ENCODE assay signal across 8 cellular contexts in the genomic region with DNA sequence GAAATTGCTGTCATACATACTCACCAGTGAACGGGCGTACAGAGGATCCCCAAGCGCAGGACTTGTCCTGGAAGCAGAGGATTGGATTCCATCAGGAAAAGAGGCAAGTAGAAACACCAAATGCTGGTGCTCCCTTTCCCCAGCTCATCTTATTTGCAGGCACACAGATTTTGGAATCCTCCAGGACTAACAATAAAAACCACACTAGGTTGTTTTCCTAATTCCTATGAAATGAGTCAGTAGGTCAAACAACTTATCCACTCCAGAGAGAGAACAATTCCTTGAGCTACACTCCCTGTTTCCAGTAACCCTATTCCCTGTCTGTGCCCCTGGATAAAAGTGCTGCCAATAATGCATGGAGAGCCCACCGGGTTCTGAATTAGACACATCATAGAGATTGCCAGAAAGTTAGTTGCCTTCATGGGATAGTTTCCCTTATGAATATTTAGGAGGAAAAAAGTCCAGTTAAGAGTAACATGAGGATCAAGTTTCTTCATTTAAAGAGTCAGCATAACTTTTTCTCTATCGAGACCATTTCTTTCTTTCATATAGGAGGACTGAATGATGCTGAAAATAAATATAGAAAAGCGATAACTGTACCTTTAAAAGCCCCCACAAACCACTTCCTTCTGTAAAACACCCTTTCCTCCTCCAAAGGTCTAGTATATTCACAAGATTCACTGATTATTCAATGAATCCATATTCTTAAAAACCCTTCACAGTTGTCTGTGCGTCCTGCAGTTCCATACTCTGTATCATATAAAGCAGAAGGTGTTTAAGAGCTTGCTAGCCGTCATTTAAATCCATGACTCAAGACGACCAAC.
DNase-seq lines count a peak whose midpoint lies in the region; ATAC-seq and TF ChIP-seq lines count a peak whose summit lies in the region.

No MANE protein-coding gene starts in this region.

- H3K4me3 Mint-ChIP-seq in activated CD4-positive, alpha-beta T cell treated with anti-CD3 and anti-CD28 coated beads for 36 hours, result peak overlapping the region; percentile 88
- H3K4me3 Mint-ChIP-seq in MCF 10A (ENCODE audit: unreplicated experiment), result peak overlapping the region; percentile 86

- peak; percentile 34 for ATAC-seq in activated CD4-positive, alpha-beta T cell treated with anti-CD3 and anti-CD28 coated beads for 36 hours

- CTCF ChIA-PET in activated CD4-positive, alpha-beta T cell treated with anti-CD3 and anti-CD28 coated beads for 36 hours (lab: Charles Lee), result interaction anchor here (1.0 to 9.3 kb wide), 12 partner anchors 8 to 145 kb away, joined by 3 to 96 read pairs (median 4); no protein-coding TSS in a partner anchor
- CTCF ChIA-PET in MCF 10A (lab: Yijun Ruan, JAX), result interaction anchor here (0.6 to 9.0 kb wide), 12 partner anchors 9 to 643 kb away, joined by 3 to 105 read pairs (median 5); no protein-coding TSS in a partner anchor

- peaks cover 32% of the 10 kb centered on the region for H3K4me1 ChIP-seq in mesodermal cell (ENCODE audit: control insufficient read depth, insufficient read depth, low read length, poor library complexity, severe bottlenecking)

- TSS peak; percentile 38 for BruUV-seq in MCF 10A (replicated peaks; lab: Mats Ljungman, UMichigan)

- POLR2A ChIA-PET in activated CD4-positive, alpha-beta T cell treated with anti-CD3 and anti-CD28 coated beads for 36 hours (lab: Charles Lee), result interaction anchor here (0.7 to 7.0 kb wide), 21 partner anchors 9 to 201 kb away, joined by 3 to 139 read pairs (median 7); no protein-coding TSS in a partner anchor
- POLR2A ChIA-PET in MCF 10A (lab: Yijun Ruan, JAX), result interaction anchor here (0.7 to 14.0 kb wide), 21 partner anchors 10 to 415 kb away, joined by 3 to 263 read pairs (median 6); partner anchors contain the start of gene MKLN1

- DNase-seq in activated CD4-positive, alpha-beta T cell treated with anti-CD3 and anti-CD28 coated beads for 36 hours, result no peak
- DNase-seq in activated CD4-positive, alpha-beta T cell treated with anti-CD3 and anti-CD28 coated beads for 48 hours, result no peak
- DNase-seq in Jurkat, Clone E6-1 (ENCODE audit: low read depth, low spot score), result peak; percentile 45
- DNase-seq in MCF 10A (ENCODE audit: unreplicated experiment), result peak; percentile 80
- no peak for DNase-seq in NCI-H1930 (lab: John Stamatoyannopoulos, UW)
- no peak for DNase-seq in GM19240 (ENCODE audit: insufficient read length, low spot score)
- no peak for DNase-seq in H7

- no peaks in the 10 kb centered on the region for H3K9me3 Mint-ChIP-seq in activated CD4-positive, alpha-beta T cell treated with anti-CD3 and anti-CD28 coated beads for 36 hours (ENCODE audit: low read depth)
- no peaks in the 10 kb centered on the region for H3K9me3 Mint-ChIP-seq in MCF 10A (ENCODE audit: unreplicated experiment)

- WGBS in mesodermal cell (ENCODE audit: insufficient coverage in 2 of 2), 2 experiments, result 49 to 65% methylated on average over 4 to 6 of the region's 9 CpGs

- H3K27me3 ChIP-seq in H7 (ENCODE audit: control insufficient read depth, insufficient read depth, low read length), result no peaks in the 10 kb centered on the region

- H3K27ac Mint-ChIP-seq in activated CD4-positive, alpha-beta T cell treated with anti-CD3 and anti-CD28 coated beads for 36 hours, result peak overlapping the region; percentile 99
- peak overlapping the region; percentile 89 for H3K27ac Mint-ChIP-seq in MCF 10A (ENCODE audit: low read depth, unreplicated experiment)

- no peaks in the 10 kb centered on the region for H3K9me3 ChIP-seq in mesodermal cell (ENCODE audit: control insufficient read depth, low read length)

- no peaks in the 10 kb centered on the region for H3K27me3 Mint-ChIP-seq in activated CD4-positive, alpha-beta T cell treated with anti-CD3 and anti-CD28 coated beads for 36 hours
- H3K27me3 Mint-ChIP-seq in MCF 10A (ENCODE audit: insufficient read depth, unreplicated experiment), result no peaks in the 10 kb centered on the region

- no peak for TF ChIP-seq CTCF in MCF 10A (IDR thresholded peaks at IDR 0.05; ENCODE audit: unreplicated experiment)

- peak overlapping the region; percentile 73 for H3K4me3 ChIP-seq in Jurkat, Clone E6-1 (ENCODE audit: low read length)
- H3K4me3 ChIP-seq in mesodermal cell (ENCODE audit: extremely low read depth, insufficient read depth, low read length, poor library complexity, severe bottlenecking) (peak overlapping the region; percentile 55), H7 (ENCODE audit: insufficient read depth, low read depth, low read length) (no peak overlapping the region)

- intact Hi-C loops in activated CD4-positive, alpha-beta T cell treated with anti-CD3 and anti-CD28 coated beads for 36 hours (cut with DNase I, micrococcal nuclease), result loop anchor here (1.0 to 5.0 kb wide), 8 partner anchors 195 to 1475 kb away; partner anchors contain the start of gene MKLN1 (in 1 of the 2)
- intact Hi-C loops in MCF 10A (cut with micrococcal nuclease), result loop anchor here (2.0 to 5.0 kb wide), 3 partner anchors 15 to 115 kb away; no protein-coding TSS in a partner anchor

- H3K36me3 ChIP-seq in mesodermal cell (ENCODE audit: control insufficient read depth, insufficient read depth, low read length), result peaks cover 29% of the 10 kb centered on the region
- H3K36me3 ChIP-seq in H7 (replicated peaks; ENCODE audit: control insufficient read depth, insufficient read depth, low read length), result no peaks in the 10 kb centered on the region

- H3K36me3 Mint-ChIP-seq in activated CD4-positive, alpha-beta T cell treated with anti-CD3 and anti-CD28 coated beads for 36 hours (ENCODE audit: low read depth), result peaks cover 84% of the 10 kb centered on the region
- H3K36me3 Mint-ChIP-seq in MCF 10A (ENCODE audit: insufficient read depth, unreplicated experiment), result peaks cover 83% of the 10 kb centered on the region

- peaks cover 86% of the 10 kb centered on the region for H3K4me1 Mint-ChIP-seq in activated CD4-positive, alpha-beta T cell treated with anti-CD3 and anti-CD28 coated beads for 36 hours
- H3K4me1 Mint-ChIP-seq in MCF 10A (ENCODE audit: insufficient read depth, unreplicated experiment), result peaks cover 68% of the 10 kb centered on the region

- peak overlapping the region; percentile 94 for H3K27ac ChIP-seq in mesodermal cell (ENCODE audit: low read depth, low read length, severe bottlenecking)

Comparison
In these comparisons a context has a peak if more than half of its experiments do, and no peak if none do; other contexts are left out.
1. DNase-seq: peak in Jurkat, Clone E6-1 (single experiment) and MCF 10A (single experiment); none in activated CD4-positive, alpha-beta T cell treated with anti-CD3 and anti-CD28 coated beads for 36 hours (single experiment), activated CD4-positive, alpha-beta T cell treated with anti-CD3 and anti-CD28 coated beads for 48 hours (single experiment), NCI-H1930 (0 of 2), GM19240 (single experiment) and H7 (single experiment).